ENCODE assay signal across 1 cellular context in the genomic region with DNA sequence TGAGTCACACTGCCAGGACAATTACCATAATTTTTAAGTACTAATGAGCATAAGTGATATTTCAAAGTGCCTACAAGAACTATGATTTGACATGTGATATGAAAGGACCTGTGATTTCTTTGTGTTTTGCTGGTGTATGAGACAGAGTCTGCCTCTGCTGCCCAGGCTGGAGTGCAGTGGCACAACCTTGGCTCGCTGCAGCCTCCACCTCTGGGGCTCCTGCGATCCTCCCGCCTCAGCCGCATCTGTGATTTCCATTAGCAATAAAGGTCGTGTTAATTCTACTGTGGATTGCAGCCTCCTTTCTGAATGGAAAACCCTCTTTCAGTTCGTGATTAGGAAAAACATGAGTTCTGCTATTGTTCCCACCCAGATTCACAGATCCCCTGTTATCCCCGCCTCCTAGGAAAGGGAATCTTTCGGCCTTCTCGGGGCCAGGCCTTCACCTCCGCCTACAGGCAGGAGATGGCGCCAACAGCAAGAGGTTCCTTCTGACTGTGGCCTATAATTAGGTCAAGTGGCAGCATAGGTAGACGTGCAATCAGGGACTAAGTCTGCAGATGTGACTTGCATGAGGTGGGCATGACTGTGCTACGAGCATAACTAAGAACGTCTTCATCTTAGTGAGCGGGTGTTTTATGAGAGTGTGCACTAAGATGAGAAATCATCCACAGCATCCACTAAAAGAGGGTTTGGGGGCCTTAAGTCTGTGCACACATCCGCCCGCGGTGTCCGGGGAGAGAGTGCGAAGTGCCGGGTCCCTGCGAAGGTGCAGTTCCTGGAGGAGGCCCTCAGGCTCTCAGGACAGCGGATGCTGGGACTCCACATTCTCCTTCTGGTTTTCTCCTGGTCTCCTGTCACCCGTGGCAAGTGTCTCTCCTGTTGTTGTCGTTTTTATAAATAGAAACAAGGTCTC.
TF ChIP-seq lines count a peak whose summit lies in the region.

No MANE protein-coding gene starts in this region.

TF ChIP-seq in HEK293, 187 proteins besides CTCF, POLR2A, EP300 and RAD21 (continued from another document):
- TF ChIP-seq, protein P1, sequence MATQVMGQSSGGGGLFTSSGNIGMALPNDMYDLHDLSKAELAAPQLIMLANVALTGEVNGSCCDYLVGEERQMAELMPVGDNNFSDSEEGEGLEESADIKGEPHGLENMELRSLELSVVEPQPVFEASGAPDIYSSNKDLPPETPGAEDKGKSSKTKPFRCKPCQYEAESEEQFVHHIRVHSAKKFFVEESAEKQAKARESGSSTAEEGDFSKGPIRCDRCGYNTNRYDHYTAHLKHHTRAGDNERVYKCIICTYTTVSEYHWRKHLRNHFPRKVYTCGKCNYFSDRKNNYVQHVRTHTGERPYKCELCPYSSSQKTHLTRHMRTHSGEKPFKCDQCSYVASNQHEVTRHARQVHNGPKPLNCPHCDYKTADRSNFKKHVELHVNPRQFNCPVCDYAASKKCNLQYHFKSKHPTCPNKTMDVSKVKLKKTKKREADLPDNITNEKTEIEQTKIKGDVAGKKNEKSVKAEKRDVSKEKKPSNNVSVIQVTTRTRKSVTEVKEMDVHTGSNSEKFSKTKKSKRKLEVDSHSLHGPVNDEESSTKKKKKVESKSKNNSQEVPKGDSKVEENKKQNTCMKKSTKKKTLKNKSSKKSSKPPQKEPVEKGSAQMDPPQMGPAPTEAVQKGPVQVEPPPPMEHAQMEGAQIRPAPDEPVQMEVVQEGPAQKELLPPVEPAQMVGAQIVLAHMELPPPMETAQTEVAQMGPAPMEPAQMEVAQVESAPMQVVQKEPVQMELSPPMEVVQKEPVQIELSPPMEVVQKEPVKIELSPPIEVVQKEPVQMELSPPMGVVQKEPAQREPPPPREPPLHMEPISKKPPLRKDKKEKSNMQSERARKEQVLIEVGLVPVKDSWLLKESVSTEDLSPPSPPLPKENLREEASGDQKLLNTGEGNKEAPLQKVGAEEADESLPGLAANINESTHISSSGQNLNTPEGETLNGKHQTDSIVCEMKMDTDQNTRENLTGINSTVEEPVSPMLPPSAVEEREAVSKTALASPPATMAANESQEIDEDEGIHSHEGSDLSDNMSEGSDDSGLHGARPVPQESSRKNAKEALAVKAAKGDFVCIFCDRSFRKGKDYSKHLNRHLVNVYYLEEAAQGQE (tag by site-specific recombination; IDR thresholded peaks at IDR 0.05), result no peak
TF ChIP-seq in HEK293: peak in this region for 13.
